8 cellular contexts compared by ENCODE assay signal in the genomic region with DNA sequence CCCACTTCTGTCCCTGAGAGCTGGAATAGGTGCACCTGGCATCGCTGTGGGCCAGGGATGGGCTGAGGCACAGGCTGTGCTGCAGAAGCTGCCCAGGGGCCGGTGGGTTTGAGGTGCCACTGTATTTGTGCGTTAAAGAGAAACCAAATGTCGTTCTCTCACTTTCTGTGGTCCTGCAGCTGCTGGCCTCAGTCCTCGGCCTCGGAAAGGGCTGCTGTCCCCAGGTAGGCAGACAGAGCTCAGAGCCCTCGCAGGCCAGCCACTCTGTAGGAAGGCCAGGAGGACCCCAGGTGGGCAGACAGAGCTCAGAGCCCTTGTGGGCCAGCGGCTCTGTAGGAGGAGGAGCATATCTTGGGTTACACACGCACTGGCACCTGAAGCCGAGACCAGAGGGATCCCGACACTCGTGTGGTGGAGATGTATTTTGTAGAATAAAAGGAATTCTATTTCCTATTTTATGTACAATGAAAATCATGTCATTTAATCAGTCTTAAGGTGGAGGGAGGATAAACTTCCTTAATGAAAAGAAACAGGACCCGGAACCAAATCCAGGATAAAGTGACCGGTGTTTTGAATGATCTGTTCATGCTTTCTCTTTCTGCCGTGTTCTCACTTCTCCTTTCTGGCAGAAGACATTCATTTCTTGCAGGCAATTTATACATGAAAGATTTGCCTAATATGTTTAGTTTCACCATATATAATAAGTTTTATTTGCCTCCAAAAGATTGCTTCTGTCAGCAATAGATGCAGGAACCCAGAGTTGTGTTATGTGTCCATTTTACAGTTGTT. TPM values are rescaled to one million over a fixed set of nuclear protein-coding genes. Genes with fewer than 3 reads are reported as not detected.
DNase-seq lines count a peak whose midpoint lies in the region; ATAC-seq and TF ChIP-seq lines count a peak whose summit lies in the region.

No MANE protein-coding gene starts in this region.

- no peaks in the 10 kb centered on the region for H3K9me2 ChIP-seq in Karpas-422 (replicated peaks; ENCODE audit: insufficient read depth, low read length)

- H3K9me3 Mint-ChIP-seq in endothelial cell (ENCODE audit: unreplicated experiment), result no peaks in the 10 kb centered on the region

- intact Hi-C loops in stomach (cut with DNase I; ENCODE audit: low total_unique reads), result no loop called here

- WGBS in stomach, 5 donors, result 64 to 73% (median 67%) methylated on average over 10 to 15 of the region's 15 CpGs

- H3K4me3 ChIP-seq in Karpas-422 (ENCODE audit: low read length) (peak overlapping the region; percentile 57; the same call in 1 of the 2 replicates), stomach (peak overlapping the region; percentile 19 to 42 (median 25))

- H3K4me1 ChIP-seq in Karpas-422 (ENCODE audit: low read length) (peaks cover 22% of the 10 kb centered on the region), stomach (peaks cover 14 to 57% (median 43%) of the 10 kb centered on the region in 4 donors)

- DNase-seq in Karpas-422, result peak; percentile 59
- no peak for DNase-seq in endothelial cell (ENCODE audit: low spot score)
- no peak for DNase-seq in stomach
- no peak for DNase-seq in activated CD4-positive, alpha-beta T cell treated with anti-CD3 and anti-CD28 coated beads, Interleukin-2, amount 50 U/mL, for 1 hour
- DNase-seq in ureter (ENCODE audit: low spot score), result no peak

- TF ChIP-seq EP300 in stomach (IDR thresholded peaks at IDR 0.05), result no peak

- H4K20me1 ChIP-seq in Karpas-422 (ENCODE audit: insufficient read depth, low read depth, low read length), result no peaks in the 10 kb centered on the region

- H3K4me3 Mint-ChIP-seq in endothelial cell (ENCODE audit: unreplicated experiment), result no peak overlapping the region

- H3K9me3 ChIP-seq in Karpas-422 (ENCODE audit: low read length) (no peaks in the 10 kb centered on the region), stomach (no peaks in the 10 kb centered on the region)

- peak overlapping the region; percentile 56; the same call in 1 of the 2 replicates for H2AFZ ChIP-seq in Karpas-422 (ENCODE audit: low read length)

- peak overlapping the region; percentile 24 for H3K27ac Mint-ChIP-seq in endothelial cell (ENCODE audit: unreplicated experiment)

- H3K27ac ChIP-seq in Karpas-422 (ENCODE audit: low read length) (no peak overlapping the region), stomach (peak overlapping the region; percentile 13 to 82 (median 76))

- TF ChIP-seq CTCF in endothelial cell (IDR thresholded peaks at IDR 0.05; ENCODE audit: unreplicated experiment) (no peak), stomach (IDR thresholded peaks at IDR 0.05) (no peak)

- ATAC-seq in GM21423 (IDR thresholded peaks at IDR 0.05; ENCODE audit: unreplicated experiment) (peak; percentile 39), SK-N-SH treated with all-trans-retinoic acid at 6 μM for 48 hours (no peak), GM21526 (IDR thresholded peaks at IDR 0.05; ENCODE audit: low FRiP score, unreplicated experiment) (no peak)

- 0 out of 2 replicates have a peak overlapping the region, but pooled peaks have one; percentile 9 for H3K9ac ChIP-seq in Karpas-422 (ENCODE audit: low read length)

- peaks cover 50% of the 10 kb centered on the region for H3K4me1 Mint-ChIP-seq in endothelial cell (ENCODE audit: unreplicated experiment)

- peaks cover 15% of the 10 kb centered on the region for H3K36me3 Mint-ChIP-seq in endothelial cell (ENCODE audit: low read depth, unreplicated experiment)

- H3K27me3 Mint-ChIP-seq in endothelial cell (ENCODE audit: unreplicated experiment), result peaks cover 8% of the 10 kb centered on the region

- H3K4me2 ChIP-seq in Karpas-422 (ENCODE audit: low read depth, low read length, poor library complexity, severe bottlenecking), result peak overlapping the region; percentile 60

- H3K79me2 ChIP-seq in Karpas-422 (ENCODE audit: low read length), result no peaks in the 10 kb centered on the region

- H3K36me3 ChIP-seq in Karpas-422 (ENCODE audit: insufficient read depth, low read length) (no peaks in the 10 kb centered on the region), stomach (no peaks in the 10 kb centered on the region)

- H3K27me3 ChIP-seq in Karpas-422 (ENCODE audit: low read length) (no peaks in the 10 kb centered on the region), stomach (no peaks in the 10 kb centered on the region)

- no peak for TF ChIP-seq POLR2A in stomach (IDR thresholded peaks at IDR 0.05)

TF ChIP-seq in SK-N-SH treated with all-trans-retinoic acid at 6 μM for 48 hours, 23 proteins besides CTCF, POLR2A, EP300 and RAD21 (continues in another document):
- TF ChIP-seq, protein P1, sequence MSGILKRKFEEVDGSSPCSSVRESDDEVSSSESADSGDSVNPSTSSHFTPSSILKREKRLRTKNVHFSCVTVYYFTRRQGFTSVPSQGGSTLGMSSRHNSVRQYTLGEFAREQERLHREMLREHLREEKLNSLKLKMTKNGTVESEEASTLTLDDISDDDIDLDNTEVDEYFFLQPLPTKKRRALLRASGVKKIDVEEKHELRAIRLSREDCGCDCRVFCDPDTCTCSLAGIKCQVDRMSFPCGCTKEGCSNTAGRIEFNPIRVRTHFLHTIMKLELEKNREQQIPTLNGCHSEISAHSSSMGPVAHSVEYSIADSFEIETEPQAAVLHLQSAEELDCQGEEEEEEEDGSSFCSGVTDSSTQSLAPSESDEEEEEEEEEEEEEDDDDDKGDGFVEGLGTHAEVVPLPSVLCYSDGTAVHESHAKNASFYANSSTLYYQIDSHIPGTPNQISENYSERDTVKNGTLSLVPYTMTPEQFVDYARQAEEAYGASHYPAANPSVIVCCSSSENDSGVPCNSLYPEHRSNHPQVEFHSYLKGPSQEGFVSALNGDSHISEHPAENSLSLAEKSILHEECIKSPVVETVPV (CRISPR knock-in tag; IDR thresholded peaks at IDR 0.05), result no peak
- TF ChIP-seq GLIS3 (CRISPR knock-in tag; IDR thresholded peaks at IDR 0.05), result no peak
- TF ChIP-seq PPARA (CRISPR knock-in tag; IDR thresholded peaks at IDR 0.05; ENCODE audit: borderline replicate concordance), result no peak
- no peak for TF ChIP-seq ZNF70 (CRISPR knock-in tag; IDR thresholded peaks at IDR 0.05)
- no peak for TF ChIP-seq PATZ1 (CRISPR knock-in tag; IDR thresholded peaks at IDR 0.05; ENCODE audit: borderline replicate concordance)
- no peak for TF ChIP-seq ISL1 (CRISPR knock-in tag; IDR thresholded peaks at IDR 0.05)
- no peak for TF ChIP-seq TSHZ2 (CRISPR knock-in tag; IDR thresholded peaks at IDR 0.05)
- TF ChIP-seq OSR1 (CRISPR knock-in tag; IDR thresholded peaks at IDR 0.05), result no peak
- TF ChIP-seq BACH2 (CRISPR knock-in tag; IDR thresholded peaks at IDR 0.05; ENCODE audit: borderline replicate concordance), result no peak
- no peak for TF ChIP-seq POU6F1 (CRISPR knock-in tag; IDR thresholded peaks at IDR 0.05; ENCODE audit: borderline replicate concordance, low read depth)

RNA-seq across cellular contexts. Expression of gene HGFAC, which starts 54.4 kb away (rescaled TPM):
- total RNA-seq in Karpas-422 (2014; rRNA removed; shearing (Covaris generic); ENCODE audit: low replicate concordance), result not detected in 2 replicates
- 2.4 TPM for total RNA-seq in endothelial cell (ENCODE audit: unreplicated experiment)
- total RNA-seq in stomach, result not detected
- polyA plus RNA-seq in stomach, result 1 to 10 TPM in 2 of 3 donors, under 1 TPM in 1; 0.50 to 3.4 (median 1.2) TPM
- total RNA-seq in ureter, result not detected
